13 cellular contexts compared by ENCODE assay signal in genomic region chr1:209412036-209412435, GRCh38.
A peak's percentile ranks its signal among the peaks of the same experiment; 100 is the strongest.
DNase-seq lines count a peak whose midpoint lies in the region; TF ChIP-seq lines count a peak whose summit lies in the region.
"Had no signal": no experiment of that assay in that cellular context is flagged by ENCODE, and none has a peak within 500 bp of the region (broad histone marks: within the 10 kb centered on the region; RNA-seq: fewer than 3 reads in every experiment).

No MANE protein-coding gene starts in this region.

- H3K27me3 ChIP-seq in GM23248 (replicated peaks; ENCODE audit: insufficient read depth) (no peaks in the 10 kb centered on the region), smooth muscle cell (ENCODE audit: low read depth) (no peaks in the 10 kb centered on the region), Karpas-422 (ENCODE audit: low read length) (no peaks in the 10 kb centered on the region)
- H3K27me3 ChIP-seq: ascending aorta had no signal

- H3K4me2 ChIP-seq in GM23248 (ENCODE audit: unreplicated experiment) (peak overlapping the region; percentile 68), smooth muscle cell (peak overlapping the region; percentile 26), Karpas-422 (ENCODE audit: low read depth, low read length, poor library complexity, severe bottlenecking) (no peak overlapping the region)

- H3K79me2 ChIP-seq in GM23248 (ENCODE audit: insufficient read depth) = no peaks in the 10 kb centered on the region
- no peaks in the 10 kb centered on the region for H3K79me2 ChIP-seq in smooth muscle cell (ENCODE audit: low read depth)
- no peaks in the 10 kb centered on the region for H3K79me2 ChIP-seq in Karpas-422 (ENCODE audit: low read length)

- H3K9me3 ChIP-seq in GM23248 (ENCODE audit: low read depth) (no peaks in the 10 kb centered on the region), smooth muscle cell (replicated peaks; ENCODE audit: low read depth) (no peaks in the 10 kb centered on the region), Karpas-422 (ENCODE audit: low read length) (no peaks in the 10 kb centered on the region)
- H3K9me3 ChIP-seq: ascending aorta had no signal

- H3K4me3 ChIP-seq in GM23248 (peak overlapping the region; percentile 11; the same call in 1 of the 2 replicates), smooth muscle cell (no peak overlapping the region), Karpas-422 (ENCODE audit: low read length) (no peak overlapping the region)
- H3K4me3 ChIP-seq: ascending aorta, K562 had no signal

- H3K4me1 ChIP-seq in GM23248 (ENCODE audit: insufficient read depth) (peaks cover 38% of the 10 kb centered on the region), smooth muscle cell (ENCODE audit: low read depth) (peaks cover 18% of the 10 kb centered on the region), Karpas-422 (ENCODE audit: low read length) (no peaks in the 10 kb centered on the region)
- H3K4me1 ChIP-seq: ascending aorta had no signal

- H4K20me1 ChIP-seq in GM23248 (ENCODE audit: insufficient read depth) (no peaks in the 10 kb centered on the region), smooth muscle cell (ENCODE audit: low read depth) (no peaks in the 10 kb centered on the region), Karpas-422 (ENCODE audit: insufficient read depth, low read depth, low read length) (no peaks in the 10 kb centered on the region)

- DNase-seq in GM23248 = peak; percentile 76
- DNase-seq in amniotic epithelial cell (ENCODE audit: low read depth) = peak; percentile 74
- peak; percentile 55 for DNase-seq in glomerular visceral epithelial cell (ENCODE audit: extremely low spot score)
- DNase-seq in smooth muscle cell (lab: John Stamatoyannopoulos, UW; ENCODE audit: unreplicated experiment) = no peak
- no peak for DNase-seq in stimulated activated CD4-positive, alpha-beta T cell treated with anti-CD3 and anti-CD28 coated beads, Interleukin-1b, Interleukin-23, amount 100 ng/mL, for 48 hours
- no peak for DNase-seq in NCI-H345 treated with DMSO at 0.1 percent for 48 hours (lab: John Stamatoyannopoulos, UW; ENCODE audit: unreplicated experiment)
- DNase-seq in Karpas-422 = no peak
- DNase-seq: activated CD4-positive, CD25-positive, alpha-beta regulatory T cell treated with anti-CD3 and anti-CD28 coated beads, Interleukin-2, amount 50 U/mL, for 72 hours; activated T-cell treated with anti-CD3 and anti-CD28 coated beads, Interleukin-2, amount 50 U/mL, for 1 hour; CD8-positive, alpha-beta T cell; NCI-H1694 had no signal

- peak overlapping the region; percentile 50 for H3K9ac ChIP-seq in GM23248
- H3K9ac ChIP-seq in smooth muscle cell (ENCODE audit: low read depth) = no peak overlapping the region
- no peak overlapping the region for H3K9ac ChIP-seq in Karpas-422 (ENCODE audit: low read length)

- in situ Hi-C loops in GM23248 (cut with MboI) = no loop called here

- no peaks in the 10 kb centered on the region for H3K9me2 ChIP-seq in GM23248 (ENCODE audit: insufficient read depth)
- no peaks in the 10 kb centered on the region for H3K9me2 ChIP-seq in Karpas-422 (replicated peaks; ENCODE audit: insufficient read depth, low read length)

- no peak for TF ChIP-seq CTCF in smooth muscle cell (IDR thresholded peaks at IDR 0.05; ENCODE audit: borderline replicate concordance, insufficient read depth, poor library complexity, severe bottlenecking)

- H3F3A ChIP-seq in GM23248 (ENCODE audit: insufficient read depth) (peaks cover 39% of the 10 kb centered on the region), smooth muscle cell (ENCODE audit: low read depth) (peaks cover 9% of the 10 kb centered on the region)

- no peaks in the 10 kb centered on the region for H3K36me3 ChIP-seq in GM23248 (ENCODE audit: low read depth)
- H3K36me3 ChIP-seq in smooth muscle cell (ENCODE audit: low read depth) = no peaks in the 10 kb centered on the region
- no peaks in the 10 kb centered on the region for H3K36me3 ChIP-seq in Karpas-422 (ENCODE audit: insufficient read depth, low read length)
- H3K36me3 ChIP-seq: ascending aorta had no signal

- H2AFZ ChIP-seq in GM23248 (peak overlapping the region; percentile 66), smooth muscle cell (ENCODE audit: low read depth) (peak overlapping the region; percentile 4), Karpas-422 (ENCODE audit: low read length) (no peak overlapping the region)

- H3K27ac ChIP-seq in GM23248 = peak overlapping the region; percentile 77
- H3K27ac ChIP-seq in smooth muscle cell (ENCODE audit: low read depth) = peak overlapping the region; percentile 75
- no peak overlapping the region for H3K27ac ChIP-seq in Karpas-422 (ENCODE audit: low read length)
- H3K27ac ChIP-seq: ascending aorta had no signal

Comparison
In these comparisons a context has a peak if more than half of its experiments do, and no peak if none do; other contexts are left out.
1. DNase-seq: peak in GM23248 (single experiment), amniotic epithelial cell (single experiment) and glomerular visceral epithelial cell (single experiment); none in smooth muscle cell (single experiment), stimulated activated CD4-positive, alpha-beta T cell treated with anti-CD3 and anti-CD28 coated beads, Interleukin-1b, Interleukin-23, amount 100 ng/mL, for 48 hours (single experiment), NCI-H345 treated with DMSO at 0.1 percent for 48 hours (single experiment) and Karpas-422 (single experiment).